1 cellular context compared by ENCODE assay signal in genomic region chr20:25676164-25676809, GRCh38.
A peak's percentile ranks its signal among the peaks of the same experiment; 100 is the strongest.
TF ChIP-seq lines count a peak whose summit lies in the region.

No MANE protein-coding gene starts in this region.

TF ChIP-seq in K562, 482 proteins besides CTCF, POLR2A, EP300 and RAD21:
- TF ChIP-seq C11orf30 (IDR thresholded peaks at IDR 0.05; ENCODE audit: low read depth) = peak; percentile 75
- no peak for TF ChIP-seq MBD2 (IDR thresholded peaks at IDR 0.05; ENCODE audit: borderline replicate concordance, low read depth)
- TF ChIP-seq HNRNPUL1 (IDR thresholded peaks at IDR 0.05; ENCODE audit: low read length) = no peak
- TF ChIP-seq ZBTB49 (CRISPR knock-in tag; IDR thresholded peaks at IDR 0.05; ENCODE audit: borderline replicate concordance) = no peak
- no peak for TF ChIP-seq MAX (CRISPR knock-in tag; IDR thresholded peaks at IDR 0.05)
- TF ChIP-seq MAFF (IDR thresholded peaks at IDR 0.05; ENCODE audit: low read length) = peak; percentile 38; the same call in 1 of the 2 replicates
- TF ChIP-seq MAFK (IDR thresholded peaks at IDR 0.05; ENCODE audit: low read length) = peak; percentile 63; the same call in 1 of the 2 replicates
- TF ChIP-seq XRCC5 (IDR thresholded peaks at IDR 0.05; ENCODE audit: low read depth, low read length) = no peak
- no peak for TF ChIP-seq HNRNPLL (IDR thresholded peaks at IDR 0.05; ENCODE audit: low read depth, low read length, poor library complexity, severe bottlenecking)
- TF ChIP-seq ZBTB8A (IDR thresholded peaks at IDR 0.05; ENCODE audit: partially characterized antibody) = no peak
- no peak for TF ChIP-seq XRCC4 (IDR thresholded peaks at IDR 0.05; ENCODE audit: extremely low read depth, insufficient read depth, insufficient read length)
- no peak for TF ChIP-seq MCM3 (IDR thresholded peaks at IDR 0.05)
- TF ChIP-seq, protein P1, sequence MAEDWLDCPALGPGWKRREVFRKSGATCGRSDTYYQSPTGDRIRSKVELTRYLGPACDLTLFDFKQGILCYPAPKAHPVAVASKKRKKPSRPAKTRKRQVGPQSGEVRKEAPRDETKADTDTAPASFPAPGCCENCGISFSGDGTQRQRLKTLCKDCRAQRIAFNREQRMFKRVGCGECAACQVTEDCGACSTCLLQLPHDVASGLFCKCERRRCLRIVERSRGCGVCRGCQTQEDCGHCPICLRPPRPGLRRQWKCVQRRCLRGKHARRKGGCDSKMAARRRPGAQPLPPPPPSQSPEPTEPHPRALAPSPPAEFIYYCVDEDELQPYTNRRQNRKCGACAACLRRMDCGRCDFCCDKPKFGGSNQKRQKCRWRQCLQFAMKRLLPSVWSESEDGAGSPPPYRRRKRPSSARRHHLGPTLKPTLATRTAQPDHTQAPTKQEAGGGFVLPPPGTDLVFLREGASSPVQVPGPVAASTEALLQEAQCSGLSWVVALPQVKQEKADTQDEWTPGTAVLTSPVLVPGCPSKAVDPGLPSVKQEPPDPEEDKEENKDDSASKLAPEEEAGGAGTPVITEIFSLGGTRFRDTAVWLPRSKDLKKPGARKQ (CRISPR knock-in tag; IDR thresholded peaks at IDR 0.05) = no peak
- peak; percentile 60 for TF ChIP-seq MAFG (tag; conservative IDR thresholded peaks at IDR 0.05)
- no peak for TF ChIP-seq RBM15 (IDR thresholded peaks at IDR 0.05; ENCODE audit: insufficient read depth, low read length)
- TF ChIP-seq ZNF79 (CRISPR knock-in tag; IDR thresholded peaks at IDR 0.05; ENCODE audit: low read depth) = no peak
- TF ChIP-seq ZFP30 (CRISPR knock-in tag; IDR thresholded peaks at IDR 0.05; ENCODE audit: borderline replicate concordance) = no peak
- TF ChIP-seq POLR2B (IDR thresholded peaks at IDR 0.05; ENCODE audit: low read depth, partially characterized antibody) = no peak
- no peak for TF ChIP-seq PURB (CRISPR knock-in tag; IDR thresholded peaks at IDR 0.05; ENCODE audit: low read depth)
- no peak for TF ChIP-seq PHTF2 (CRISPR knock-in tag; IDR thresholded peaks at IDR 0.05)
- no peak for TF ChIP-seq SMC3 (conservative IDR thresholded peaks at IDR 0.05; ENCODE audit: insufficient read depth, low read depth, low read length)
- no peak for TF ChIP-seq PTRF (tag; IDR thresholded peaks at IDR 0.05)
- no peak for TF ChIP-seq POLR2G (IDR thresholded peaks at IDR 0.05; ENCODE audit: low read depth, low read length)
- TF ChIP-seq ZNF316 (IDR thresholded peaks at IDR 0.05) = peak; percentile 81
- TF ChIP-seq FOXK2 (conservative IDR thresholded peaks at IDR 0.05 in 1 of 2, IDR thresholded peaks at IDR 0.05 in 1 of 2; ENCODE audit: low read depth in 2 of 2) = no peak
